ENCODE assay signal across 13 cellular contexts in the genomic region with DNA sequence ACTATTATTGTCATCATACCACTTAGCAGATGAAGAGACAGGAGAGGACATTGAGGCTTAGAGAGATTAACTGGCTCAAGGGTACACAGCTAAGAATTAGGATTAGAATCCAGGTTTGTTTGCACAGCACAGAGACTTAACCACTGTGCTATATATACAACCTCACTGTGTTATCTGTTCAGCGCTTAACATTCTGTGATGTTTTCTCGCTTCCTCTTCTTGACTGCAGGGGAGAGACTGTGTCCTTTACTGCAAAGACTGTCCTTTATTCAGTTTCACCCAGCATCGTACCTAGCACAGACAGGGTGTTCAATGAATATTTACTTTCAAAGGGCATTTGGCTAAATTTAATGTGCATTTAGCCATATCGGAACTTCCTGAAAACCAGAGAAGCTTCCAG. TPM values are rescaled to one million over a fixed set of nuclear protein-coding genes. Genes with fewer than 3 reads are reported as not detected.
DNase-seq lines count a peak whose midpoint lies in the region; ATAC-seq and TF ChIP-seq lines count a peak whose summit lies in the region.
"Had no signal": no experiment of that assay in that cellular context is flagged by ENCODE, and none has a peak within 500 bp of the region (broad histone marks: within the 10 kb centered on the region; RNA-seq: fewer than 3 reads in every experiment).

No MANE protein-coding gene starts in this region.

- POLR2A ChIA-PET in activated CD4-positive, alpha-beta memory T cell treated with anti-CD3 and anti-CD28 coated beads, Interleukin-2, amount 10 ng/mL, durations not matched to agents 7 days and 5 days (lab: Charles Lee): no interaction called here

- H3K4me3 Mint-ChIP-seq in activated CD4-positive, alpha-beta memory T cell treated with anti-CD3 and anti-CD28 coated beads, Interleukin-2, amount 10 ng/mL, durations not matched to agents 7 days and 5 days: no peak overlapping the region
- H3K4me3 Mint-ChIP-seq: activated naive CD4-positive, alpha-beta T cell treated with anti-CD3 and anti-CD28 coated beads, Interleukin-2, amount 50 U/mL, for 24 hours had no signal

- H3K27ac Mint-ChIP-seq in activated CD4-positive, alpha-beta memory T cell treated with anti-CD3 and anti-CD28 coated beads, Interleukin-2, amount 10 ng/mL, durations not matched to agents 7 days and 5 days: no peak overlapping the region
- H3K27ac Mint-ChIP-seq: activated naive CD4-positive, alpha-beta T cell treated with anti-CD3 and anti-CD28 coated beads, Interleukin-2, amount 50 U/mL, for 24 hours had no signal

- peak; percentile 16 for DNase-seq in NAMALWA (ENCODE audit: low spot score)
- no peak for DNase-seq in stimulated activated CD8-positive, alpha-beta memory T cell treated with anti-CD3 and anti-CD28 coated beads, Interleukin-4, amount 100 ng/mL, for 48 hours
- no peak for DNase-seq in mucosa of descending colon
- DNase-seq in occipital lobe (lab: John Stamatoyannopoulos, UW): no peak
- DNase-seq in activated CD4-positive, alpha-beta memory T cell treated with anti-CD3 and anti-CD28 coated beads, Interleukin-2, amount 10 ng/mL, durations not matched to agents 7 days and 5 days: no peak
- DNase-seq: AML-193, lower lobe of right lung, NCI-H2029 treated with DMSO at 0.1 percent for 48 hours had no signal

- no peak overlapping the region for H3K4me3 ChIP-seq in mucosa of descending colon
- H3K4me3 ChIP-seq: lower lobe of right lung had no signal

- intact Hi-C loops in mucosa of descending colon (cut with DNase I, micrococcal nuclease): no loop called here

- CTCF ChIA-PET in activated CD4-positive, alpha-beta memory T cell treated with anti-CD3 and anti-CD28 coated beads, Interleukin-2, amount 10 ng/mL, durations not matched to agents 7 days and 5 days (lab: Charles Lee): no interaction called here

- no peak for TF ChIP-seq CTCF in mucosa of descending colon (IDR thresholded peaks at IDR 0.05)

- H3K36me3 Mint-ChIP-seq in activated CD4-positive, alpha-beta memory T cell treated with anti-CD3 and anti-CD28 coated beads, Interleukin-2, amount 10 ng/mL, durations not matched to agents 7 days and 5 days (ENCODE audit: low read depth): no peaks in the 10 kb centered on the region
- H3K36me3 Mint-ChIP-seq: activated naive CD4-positive, alpha-beta T cell treated with anti-CD3 and anti-CD28 coated beads, Interleukin-2, amount 50 U/mL, for 24 hours had no signal

- H3K4me1 ChIP-seq in mucosa of descending colon (ENCODE audit: low read depth): no peaks in the 10 kb centered on the region
- H3K4me1 ChIP-seq: lower lobe of right lung had no signal

- H3K4me1 Mint-ChIP-seq in activated CD4-positive, alpha-beta memory T cell treated with anti-CD3 and anti-CD28 coated beads, Interleukin-2, amount 10 ng/mL, durations not matched to agents 7 days and 5 days: no peaks in the 10 kb centered on the region
- H3K4me1 Mint-ChIP-seq: activated naive CD4-positive, alpha-beta T cell treated with anti-CD3 and anti-CD28 coated beads, Interleukin-2, amount 50 U/mL, for 24 hours had no signal

- no peaks in the 10 kb centered on the region for H3K9me3 ChIP-seq in mucosa of descending colon
- H3K9me3 ChIP-seq: lower lobe of right lung had no signal

- H3K9me3 Mint-ChIP-seq in activated CD4-positive, alpha-beta memory T cell treated with anti-CD3 and anti-CD28 coated beads, Interleukin-2, amount 10 ng/mL, durations not matched to agents 7 days and 5 days: no peaks in the 10 kb centered on the region
- H3K9me3 Mint-ChIP-seq: activated naive CD4-positive, alpha-beta T cell treated with anti-CD3 and anti-CD28 coated beads, Interleukin-2, amount 50 U/mL, for 24 hours had no signal

- ATAC-seq in GM18502 (IDR thresholded peaks at IDR 0.05; ENCODE audit: poor library complexity, unreplicated experiment) (peak; percentile 100), GM19463 (IDR thresholded peaks at IDR 0.05; ENCODE audit: unreplicated experiment) (peak; percentile 93), HG02938 (IDR thresholded peaks at IDR 0.05; ENCODE audit: unreplicated experiment) (peak; percentile 92), mucosa of descending colon (no peak)
- ATAC-seq: lower lobe of right lung had no signal

- H3K27me3 Mint-ChIP-seq in activated CD4-positive, alpha-beta memory T cell treated with anti-CD3 and anti-CD28 coated beads, Interleukin-2, amount 10 ng/mL, durations not matched to agents 7 days and 5 days: peaks cover 3% of the 10 kb centered on the region

- no peaks in the 10 kb centered on the region for H3K36me3 ChIP-seq in mucosa of descending colon (ENCODE audit: low read depth)
- H3K36me3 ChIP-seq: lower lobe of right lung had no signal

RNA-seq across cellular contexts. Expression of gene PCDH8, which starts 54.9 kb away (rescaled TPM):
- under 1 TPM; 0.12 to 0.38 (median 0.17) TPM for total RNA-seq in mucosa of descending colon
- 32.6 TPM for total RNA-seq in occipital lobe
- total RNA-seq in activated CD4-positive, alpha-beta memory T cell treated with anti-CD3 and anti-CD28 coated beads, Interleukin-2, amount 10 ng/mL, durations not matched to agents 7 days and 5 days: not detected
- total RNA-seq: HT1080, lower lobe of right lung had no signal

Comparison
In these comparisons a context has a peak if more than half of its experiments do, and no peak if none do; other contexts are left out.
1. RNA of gene PCDH8, which starts 54.9 kb away (total RNA-seq): 32.6 TPM in occipital lobe (single experiment); 0.12 to 0.38 TPM in mucosa of descending colon and not detected in activated CD4-positive, alpha-beta memory T cell treated with anti-CD3 and anti-CD28 coated beads, Interleukin-2, amount 10 ng/mL, durations not matched to agents 7 days and 5 days; every median in the first group is over 10 times any median in the second.